25 cellular contexts compared by ENCODE assay signal in the genomic region with DNA sequence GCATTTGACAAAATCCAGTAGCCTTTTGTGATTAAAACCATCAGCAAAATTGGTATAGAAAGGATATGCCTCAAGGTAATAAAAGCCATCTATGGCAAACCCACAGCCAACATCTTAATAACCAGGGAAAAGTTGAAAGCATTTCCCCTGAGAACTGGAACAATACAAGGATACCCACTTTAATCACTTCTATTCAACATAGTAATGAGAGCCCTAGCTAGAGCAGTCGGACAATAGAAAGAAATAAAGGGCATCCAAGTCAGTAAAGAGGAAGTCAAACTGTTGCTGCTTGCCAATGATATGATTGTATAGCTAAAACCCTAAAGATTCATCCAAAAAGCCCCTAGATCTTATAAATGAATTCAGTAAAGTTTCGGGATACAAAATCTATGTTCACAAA.
DNase-seq lines count a peak whose midpoint lies in the region; ATAC-seq, FAIRE-seq and TF ChIP-seq lines count a peak whose summit lies in the region.
"Had no signal": no experiment of that assay in that cellular context is flagged by ENCODE, and none has a peak within 500 bp of the region (broad histone marks: within the 10 kb centered on the region; RNA-seq: fewer than 3 reads in every experiment).

No MANE protein-coding gene starts in this region.

- dilution Hi-C loops in endothelial cell of umbilical vein (cut with MboI; ENCODE audit: extremely low pct_ligation_motif_present, low sequenced_read_pairs): no loop called here

- no peak for FAIRE-seq in endothelial cell of umbilical vein (lab: Jason Lieb, UNC)
- no peak for FAIRE-seq in GM12892 (lab: Jason Lieb, UNC)
- FAIRE-seq: A204.1, GM12878, GM18507, H54 had no signal

- H3K27ac ChIP-seq in Karpas-422 (ENCODE audit: low read length): no peak overlapping the region
- no peak overlapping the region for H3K27ac ChIP-seq in endothelial cell of umbilical vein (ENCODE audit: insufficient read depth, low read depth, low read length)
- H3K27ac ChIP-seq in neural progenitor cell: no peak overlapping the region
- H3K27ac ChIP-seq in PC-3 (ENCODE audit: low read length): no peak overlapping the region
- H3K27ac ChIP-seq: 22Rv1, BLaER1, C4-2B had no signal

- POLR2A ChIA-PET in endothelial cell of umbilical vein (lab: Charles Lee): no interaction called here
- POLR2A ChIA-PET in PC-3 (lab: Charles Lee; ENCODE audit: unreplicated experiment): no interaction called here

- H3K4me2 ChIP-seq in Karpas-422 (ENCODE audit: low read depth, low read length, poor library complexity, severe bottlenecking): no peak overlapping the region
- H3K4me2 ChIP-seq in endothelial cell of umbilical vein (ENCODE audit: insufficient read depth, low read length): no peak overlapping the region
- H3K4me2 ChIP-seq in neural progenitor cell: no peak overlapping the region
- H3K4me2 ChIP-seq in PC-3 (ENCODE audit: low read length): no peak overlapping the region
- H3K4me2 ChIP-seq: BLaER1 had no signal

- no peaks in the 10 kb centered on the region for H3K27me3 ChIP-seq in Karpas-422 (ENCODE audit: low read length)
- no peaks in the 10 kb centered on the region for H3K27me3 ChIP-seq in endothelial cell of umbilical vein (ENCODE audit: control insufficient read depth in 2 of 2, insufficient read depth in 2 of 2, low read length in 2 of 2)
- H3K27me3 ChIP-seq in neural progenitor cell: no peaks in the 10 kb centered on the region
- no peaks in the 10 kb centered on the region for H3K27me3 ChIP-seq in PC-3 (ENCODE audit: low read length)
- H3K27me3 ChIP-seq: BLaER1 had no signal

- H3K4me3 ChIP-seq in Karpas-422 (ENCODE audit: low read length) (no peak overlapping the region), endothelial cell of umbilical vein (replicated peaks in 1 of 3; ENCODE audit: insufficient read depth in 1 of 3, low read depth in 1 of 3, low read length in 3 of 3) (no peak overlapping the region), neural progenitor cell (no peak overlapping the region), PC-3 (ENCODE audit: low read length) (no peak overlapping the region)
- H3K4me3 ChIP-seq: BLaER1, GM12878, HAP-1 had no signal

- H3K79me2 ChIP-seq in Karpas-422 (ENCODE audit: low read length) (no peaks in the 10 kb centered on the region), endothelial cell of umbilical vein (ENCODE audit: control insufficient read depth, insufficient read depth, low read length) (no peaks in the 10 kb centered on the region), neural progenitor cell (ENCODE audit: low read depth) (no peaks in the 10 kb centered on the region), PC-3 (ENCODE audit: low read length) (no peaks in the 10 kb centered on the region)

- no TSS peak for BruUV-seq in endothelial cell of umbilical vein (replicated peaks; lab: Mats Ljungman, UMichigan)
- BruUV-seq in PC-3 (replicated peaks; lab: Mats Ljungman, UMichigan): no TSS peak

- H2AFZ ChIP-seq in Karpas-422 (ENCODE audit: low read length) (0 out of 2 replicates have a peak overlapping the region, but pooled peaks have one; percentile 26), endothelial cell of umbilical vein (ENCODE audit: low read depth, low read length) (peak overlapping the region; percentile 14), neural progenitor cell (replicated peaks) (no peak overlapping the region), PC-3 (ENCODE audit: low read length) (no peak overlapping the region)

- H4K20me1 ChIP-seq in Karpas-422 (ENCODE audit: insufficient read depth, low read depth, low read length) (no peaks in the 10 kb centered on the region), endothelial cell of umbilical vein (replicated peaks; ENCODE audit: control insufficient read depth, extremely low read depth, insufficient read depth, low read length) (no peaks in the 10 kb centered on the region), neural progenitor cell (ENCODE audit: low read depth) (no peaks in the 10 kb centered on the region), PC-3 (ENCODE audit: low read length) (no peaks in the 10 kb centered on the region)
- H4K20me1 ChIP-seq: BLaER1 had no signal

- intact Hi-C loops in endothelial cell of umbilical vein (cut with micrococcal nuclease): no loop called here
- intact Hi-C loops in PC-3 (cut with micrococcal nuclease): no loop called here

- no peak overlapping the region for H3K27ac Mint-ChIP-seq in neural progenitor cell
- H3K27ac Mint-ChIP-seq: B cell; CD8-positive, alpha-beta T cell; HFFc6 had no signal

- H3K4me1 ChIP-seq in Karpas-422 (ENCODE audit: low read length): no peaks in the 10 kb centered on the region
- H3K4me1 ChIP-seq in endothelial cell of umbilical vein (ENCODE audit: control insufficient read depth, extremely low read depth, insufficient read depth, low read length): peaks cover 3% of the 10 kb centered on the region
- H3K4me1 ChIP-seq in neural progenitor cell: peaks cover 4% of the 10 kb centered on the region
- no peaks in the 10 kb centered on the region for H3K4me1 ChIP-seq in PC-3 (ENCODE audit: insufficient read depth, low read length)
- H3K4me1 ChIP-seq: BLaER1, Caco-2, HAP-1 had no signal

- TF ChIP-seq CTCF in endothelial cell of umbilical vein (IDR thresholded peaks at IDR 0.05; ENCODE audit: extremely low read depth in 1 of 2, insufficient read depth in 1 of 2, low read depth in 1 of 2, low read length in 2 of 2): no peak
- no peak for TF ChIP-seq CTCF in neural progenitor cell (IDR thresholded peaks at IDR 0.05)
- TF ChIP-seq CTCF in PC-3 (conservative IDR thresholded peaks at IDR 0.05; ENCODE audit: low read depth, low read length): no peak

- no peak overlapping the region for H3K4me3 Mint-ChIP-seq in neural progenitor cell
- H3K4me3 Mint-ChIP-seq: B cell; CD4-positive, CD25-positive, alpha-beta regulatory T cell; CD8-positive, alpha-beta T cell; HFFc6 had no signal

- H3K36me3 Mint-ChIP-seq in neural progenitor cell: no peaks in the 10 kb centered on the region
- H3K36me3 Mint-ChIP-seq: CD4-positive, CD25-positive, alpha-beta regulatory T cell; CD8-positive, alpha-beta T cell had no signal

- no peaks in the 10 kb centered on the region for H3K27me3 Mint-ChIP-seq in neural progenitor cell (ENCODE audit: insufficient read depth, low read depth)
- H3K27me3 Mint-ChIP-seq: B cell; CD4-positive, CD25-positive, alpha-beta regulatory T cell had no signal

- no peaks in the 10 kb centered on the region for H3F3A ChIP-seq in neural progenitor cell (ENCODE audit: low read depth)
- no peaks in the 10 kb centered on the region for H3F3A ChIP-seq in PC-3 (ENCODE audit: low read length, unreplicated experiment)

- TF ChIP-seq POLR2A in endothelial cell of umbilical vein (IDR thresholded peaks at IDR 0.05; ENCODE audit: low read depth, low read length): no peak
- no peak for TF ChIP-seq POLR2A in GM12892 (IDR thresholded peaks at IDR 0.05; ENCODE audit: low read depth, low read length)

- no peaks in the 10 kb centered on the region for H3K9me2 ChIP-seq in Karpas-422 (replicated peaks; ENCODE audit: insufficient read depth, low read length)
- no peaks in the 10 kb centered on the region for H3K9me2 ChIP-seq in PC-3 (replicated peaks; ENCODE audit: low read length)

- H3K9me3 Mint-ChIP-seq in neural progenitor cell: peaks cover 2% of the 10 kb centered on the region

- ATAC-seq in PC-3: no peak
- ATAC-seq: CD8-positive, alpha-beta T cell; GM12878 had no signal

- CTCF ChIA-PET in endothelial cell of umbilical vein (lab: Charles Lee): interaction anchor here (0.9 to 1.5 kb wide), 2 partner anchors 8 to 80 kb away, joined by 3 to 4 read pairs; no protein-coding TSS in a partner anchor
- CTCF ChIA-PET in PC-3 (lab: Charles Lee): no interaction called here

- H3K4me1 Mint-ChIP-seq in neural progenitor cell: no peaks in the 10 kb centered on the region
- H3K4me1 Mint-ChIP-seq: B cell; CD4-positive, CD25-positive, alpha-beta regulatory T cell had no signal

- no peaks in the 10 kb centered on the region for H3K36me3 ChIP-seq in Karpas-422 (ENCODE audit: insufficient read depth, low read length)
- H3K36me3 ChIP-seq in endothelial cell of umbilical vein (ENCODE audit: control insufficient read depth in 2 of 2, extremely low read depth in 1 of 2, insufficient read depth in 2 of 2, low read length in 2 of 2): no peaks in the 10 kb centered on the region
- no peaks in the 10 kb centered on the region for H3K36me3 ChIP-seq in neural progenitor cell
- no peaks in the 10 kb centered on the region for H3K36me3 ChIP-seq in PC-3 (ENCODE audit: low read depth, low read length)
- H3K36me3 ChIP-seq: BLaER1, HAP-1 had no signal

- no peaks in the 10 kb centered on the region for H3K9me1 ChIP-seq in endothelial cell of umbilical vein (replicated peaks; ENCODE audit: control insufficient read depth, extremely low read depth, insufficient read depth, low read length)

- DNase-seq in Karpas-422 (no peak), NCI-H69 (lab: John Stamatoyannopoulos, UW) (peak; percentile 16), endothelial cell of umbilical vein (ENCODE audit: low read depth, low spot score) (peak; percentile 88), neural progenitor cell (ENCODE audit: low spot score) (peak; percentile 8), NCI-H524 treated with DMSO at 0.1 percent for 48 hours (lab: John Stamatoyannopoulos, UW) (no peak), PC-3 (no peak), GM12892 (ENCODE audit: insufficient read length) (no peak)
- no peak for DNase-seq in activated T-cell treated with anti-CD3 and anti-CD28 coated beads, Interleukin-2, amount 50 U/mL, for 48 hours
- DNase-seq: Caco-2; CD4-positive, CD25-positive, alpha-beta regulatory T cell; CD8-positive, alpha-beta T cell; DMS79; EL; GDM1; GOT3; HFFc6 had no signal

- H3K9ac ChIP-seq in Karpas-422 (ENCODE audit: low read length): no peak overlapping the region
- H3K9ac ChIP-seq in endothelial cell of umbilical vein (replicated peaks; ENCODE audit: extremely low read depth, insufficient read depth, low read length): no peak overlapping the region
- no peak overlapping the region for H3K9ac ChIP-seq in neural progenitor cell
- H3K9ac ChIP-seq in PC-3 (ENCODE audit: low read length): no peak overlapping the region
- H3K9ac ChIP-seq: BLaER1 had no signal

- H3K9me3 ChIP-seq in Karpas-422 (ENCODE audit: low read length): peaks cover 28% of the 10 kb centered on the region
- H3K9me3 ChIP-seq in endothelial cell of umbilical vein (replicated peaks; ENCODE audit: control insufficient read depth, insufficient read depth, low read length): no peaks in the 10 kb centered on the region
- H3K9me3 ChIP-seq in neural progenitor cell (ENCODE audit: low read depth): no peaks in the 10 kb centered on the region
- H3K9me3 ChIP-seq in PC-3 (ENCODE audit: low read length): no peaks in the 10 kb centered on the region
- H3K9me3 ChIP-seq: BLaER1, Caco-2, HAP-1 had no signal

TF ChIP-seq in endothelial cell of umbilical vein, 7 proteins besides CTCF, POLR2A, EP300 and RAD21 (continues in another document):
- no peak for TF ChIP-seq JUN (IDR thresholded peaks at IDR 0.05; ENCODE audit: borderline replicate concordance, insufficient read depth, insufficient read length, low read depth)
- TF ChIP-seq, protein P1, sequence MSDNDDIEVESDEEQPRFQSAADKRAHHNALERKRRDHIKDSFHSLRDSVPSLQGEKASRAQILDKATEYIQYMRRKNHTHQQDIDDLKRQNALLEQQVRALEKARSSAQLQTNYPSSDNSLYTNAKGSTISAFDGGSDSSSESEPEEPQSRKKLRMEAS (IDR thresholded peaks at IDR 0.05; ENCODE audit: insufficient read depth, insufficient read length): no peak
- TF ChIP-seq EZH2 (IDR thresholded peaks at IDR 0.05; ENCODE audit: borderline replicate concordance, low read depth, low read length, severe bottlenecking): no peak

Comparison
In these comparisons a context has a peak if more than half of its experiments do, and no peak if none do; other contexts are left out.
1. DNase-seq: peak in NCI-H69 (single experiment), endothelial cell of umbilical vein (single experiment) and neural progenitor cell (single experiment); none in Karpas-422 (single experiment), NCI-H524 treated with DMSO at 0.1 percent for 48 hours (single experiment), PC-3 (single experiment), GM12892 (single experiment) and activated T-cell treated with anti-CD3 and anti-CD28 coated beads, Interleukin-2, amount 50 U/mL, for 48 hours (0 of 2).
2. H2AFZ ChIP-seq: peak in Karpas-422 (single experiment) and endothelial cell of umbilical vein (single experiment); none in neural progenitor cell (single experiment) and PC-3 (single experiment).